Comparison of ENCODE assay signal across 16 cellular contexts in genomic region chr5:161847447-161847846, GRCh38. TPM values are rescaled to one million over a fixed set of nuclear protein-coding genes. Genes with fewer than 3 reads are reported as not detected.
DNase-seq lines count a peak whose midpoint lies in the region; TF ChIP-seq lines count a peak whose summit lies in the region.
"Had no signal": no experiment of that assay in that cellular context is flagged by ENCODE, and none has a peak within 500 bp of the region (broad histone marks: within the 10 kb centered on the region; RNA-seq: fewer than 3 reads in every experiment).

No MANE protein-coding gene starts in this region.

- peaks cover 23% of the 10 kb centered on the region for H3K27me3 ChIP-seq in H7 (ENCODE audit: control insufficient read depth, insufficient read depth, low read length)
- peaks cover 51% of the 10 kb centered on the region for H3K27me3 ChIP-seq in smooth muscle cell (ENCODE audit: low read depth)
- H3K27me3 ChIP-seq in GM23248 (replicated peaks; ENCODE audit: insufficient read depth), result no peaks in the 10 kb centered on the region

- no peak for TF ChIP-seq CTCF in smooth muscle cell (IDR thresholded peaks at IDR 0.05; ENCODE audit: borderline replicate concordance, insufficient read depth, poor library complexity, severe bottlenecking)

- no peaks in the 10 kb centered on the region for H3K9me3 ChIP-seq in iPS-18c (ENCODE audit: control insufficient read depth, insufficient read depth, low read length)
- no peaks in the 10 kb centered on the region for H3K9me3 ChIP-seq in smooth muscle cell (replicated peaks; ENCODE audit: low read depth)
- no peaks in the 10 kb centered on the region for H3K9me3 ChIP-seq in GM23248 (ENCODE audit: low read depth)

- H3F3A ChIP-seq in smooth muscle cell (ENCODE audit: low read depth), result no peaks in the 10 kb centered on the region
- no peaks in the 10 kb centered on the region for H3F3A ChIP-seq in GM23248 (ENCODE audit: insufficient read depth)

- no peaks in the 10 kb centered on the region for H4K20me1 ChIP-seq in smooth muscle cell (ENCODE audit: low read depth)
- no peaks in the 10 kb centered on the region for H4K20me1 ChIP-seq in GM23248 (ENCODE audit: insufficient read depth)

- H3K9me2 ChIP-seq in GM23248 (ENCODE audit: insufficient read depth), result no peaks in the 10 kb centered on the region

- H3K27ac ChIP-seq in smooth muscle cell (ENCODE audit: low read depth) (no peak overlapping the region), GM23248 (no peak overlapping the region)

- H3K4me1 ChIP-seq in smooth muscle cell (ENCODE audit: low read depth), result peaks cover 5% of the 10 kb centered on the region
- no peaks in the 10 kb centered on the region for H3K4me1 ChIP-seq in GM23248 (ENCODE audit: insufficient read depth)

- in situ Hi-C loops in GM23248 (cut with MboI), result no loop called here

- H3K79me2 ChIP-seq in smooth muscle cell (ENCODE audit: low read depth), result no peaks in the 10 kb centered on the region
- no peaks in the 10 kb centered on the region for H3K79me2 ChIP-seq in GM23248 (ENCODE audit: insufficient read depth)

- DNase-seq in H7, result peak; percentile 3
- peak; percentile 50 for DNase-seq in cerebellum (ENCODE audit: low spot score)
- DNase-seq in smooth muscle cell (lab: John Stamatoyannopoulos, UW; ENCODE audit: unreplicated experiment), result no peak
- no peak for DNase-seq in NCI-H2196 (lab: John Stamatoyannopoulos, UW; ENCODE audit: unreplicated experiment)
- no peak for DNase-seq in NCI-H2196 treated with DMSO at 0.1 percent for 48 hours (lab: John Stamatoyannopoulos, UW; ENCODE audit: unreplicated experiment)
- no peak for DNase-seq in GM23248
- DNase-seq: activated CD4-positive, alpha-beta T cell treated with anti-CD3 and anti-CD28 coated beads for 48 hours; Karpas-422; kidney; natural killer cell; NCI-H1092; NCI-H2107 had no signal

- WGBS in smooth muscle cell (ENCODE audit: low lambda C conversion rate), result 3% methylated on average over 12 of the region's 12 CpGs
- 3 to 5% methylated on average over 12 of the region's 12 CpGs for WGBS in GM23248 (ENCODE audit: low coverage in 1 of 2, low lambda C conversion rate in 2 of 2, missing lambda C conversion rate in 2 of 2), 2 experiments

- H3K4me2 ChIP-seq in smooth muscle cell (peak overlapping the region; percentile 88), GM23248 (ENCODE audit: unreplicated experiment) (no peak overlapping the region)

- H2AFZ ChIP-seq in smooth muscle cell (ENCODE audit: low read depth), result no peak overlapping the region
- no peak overlapping the region for H2AFZ ChIP-seq in GM23248

- H3K4me3 ChIP-seq in H7 (ENCODE audit: insufficient read depth, low read depth, low read length), result peak overlapping the region; percentile 56
- H3K4me3 ChIP-seq in iPS-18c (ENCODE audit: insufficient read depth, low read depth, low read length), result peak overlapping the region; percentile 53; the same call in 1 of the 2 replicates
- H3K4me3 ChIP-seq in smooth muscle cell, result peak overlapping the region; percentile 51
- H3K4me3 ChIP-seq in GM23248, result no peak overlapping the region

- no peak overlapping the region for H3K9ac ChIP-seq in smooth muscle cell (ENCODE audit: low read depth)
- H3K9ac ChIP-seq in GM23248, result no peak overlapping the region

- H3K36me3 ChIP-seq in H7 (replicated peaks; ENCODE audit: control insufficient read depth, insufficient read depth, low read length) (no peaks in the 10 kb centered on the region), smooth muscle cell (ENCODE audit: low read depth) (no peaks in the 10 kb centered on the region), GM23248 (ENCODE audit: low read depth) (no peaks in the 10 kb centered on the region)

RNA-seq across cellular contexts. Expression of gene GABRA1, which starts 0.5 kb away (rescaled TPM):
- total RNA-seq in H7 (2014; rRNA removed; shearing (Covaris generic)), result 0.76 and 1.4 TPM in 2 replicates
- total RNA-seq in cerebellum, result 34.5 TPM
- total RNA-seq in smooth muscle cell, result not detected in 2 replicates
- 0.11 and 0.22 TPM in 2 replicates for polyA plus RNA-seq in smooth muscle cell
- total RNA-seq in GM23248 (2014; rRNA removed; shearing (Covaris generic)), result not detected in 2 replicates
- not detected in 2 replicates for polyA plus RNA-seq in GM23248 (2016; fragmentation: Nextera tagmentation; extraction: Ambion mirVana)
- total RNA-seq: activated T-helper 2 cell treated with anti-CD3 and anti-CD28 coated beads, Interferon-gamma antibody, Interleukin-2, Interleukin-4, amounts not matched to agents 10 μg/mL and 5 μg/mL and 100 μg/mL, durations not matched to agents 14 hours and 24 hours and 36 hours; kidney; natural killer cell; pulmonary artery endothelial cell; Right ventricle myocardium inferior had no signal

Comparison
In these comparisons a context has a peak if more than half of its experiments do, and no peak if none do; other contexts are left out.
1. DNase-seq: peak in H7 (single experiment) and cerebellum (single experiment); none in smooth muscle cell (single experiment), NCI-H2196 (single experiment), NCI-H2196 treated with DMSO at 0.1 percent for 48 hours (single experiment) and GM23248 (single experiment).
2. RNA of gene GABRA1, which starts 0.5 kb away (total RNA-seq): 34.5 TPM in cerebellum (single experiment); 0.76 to 1.4 TPM in H7, not detected in smooth muscle cell and not detected in GM23248; every median in the first group is over 10 times any median in the second.